In genomic region chr7:27345964-27346363, GRCh38 we compare ENCODE assay signal across 18 cellular contexts.
"Had no signal": no experiment of that assay in that cellular context is flagged by ENCODE, and none has a peak within 500 bp of the region (broad histone marks: within the 10 kb centered on the region; RNA-seq: fewer than 3 reads in every experiment).

No MANE protein-coding gene starts in this region.

- H3K9me3 Mint-ChIP-seq: activated T-cell treated with anti-CD3 and anti-CD28 coated beads, Interleukin-2, amount 50 U/mL, for 24 hours; natural killer cell; stimulated activated naive B cell treated with anti-CD40 and anti-IgM and Interleukin-4, amounts not matched to agents 10 μg/mL and 1 μg/mL and 100 μg/mL, for 72 hours; type B pancreatic cell had no signal

- ATAC-seq: activated CD4-positive, CD25-positive, alpha-beta regulatory T cell treated with anti-CD3 and anti-CD28 coated beads, Interleukin-2, amount 50 U/mL, for 24 hours; esophagus mucosa; natural killer cell; stimulated activated naive B cell treated with anti-CD40 and anti-IgM and Interleukin-4, amounts not matched to agents 10 μg/mL and 1 μg/mL and 100 μg/mL, for 72 hours had no signal

- H3K27me3 ChIP-seq: adrenal gland, colonic mucosa had no signal

- DNase-seq: activated CD4-positive, alpha-beta T cell treated with anti-CD3 and anti-CD28 coated beads, Interleukin-2, amount 50 U/mL, for 1 hour; activated effector memory CD4-positive, alpha-beta T cell treated with Interleukin-2 at 50 U/mL for 16 hours; activated naive CD4-positive, alpha-beta T cell treated with anti-CD3 and anti-CD28 coated beads, Interleukin-2, amount 50 U/mL, for 16 hours; activated T-cell treated with anti-CD3 and anti-CD28 coated beads, Interleukin-2, amount 50 U/mL, for 24 hours; adrenal gland; colonic mucosa; kidney; left ventricle myocardium inferior; natural killer cell; stimulated activated CD4-positive, alpha-beta T cell treated with anti-CD3 and anti-CD28 coated beads, Interleukin-15, amount 100 ng/mL, for 24 hours; stimulated activated CD4-positive, alpha-beta T cell treated with anti-CD3 and anti-CD28 coated beads, Interleukin-4, amount 100 ng/mL, for 1 hour; stimulated activated naive B cell treated with anti-CD40 and anti-IgM and Interleukin-4, amounts not matched to agents 10 μg/mL and 1 μg/mL and 100 μg/mL, for 72 hours; T-helper 9 cell had no signal

- H3K4me1 Mint-ChIP-seq: natural killer cell; stimulated activated naive B cell treated with anti-CD40 and anti-IgM and Interleukin-4, amounts not matched to agents 10 μg/mL and 1 μg/mL and 100 μg/mL, for 72 hours had no signal

- H3K4me3 Mint-ChIP-seq: activated T-cell treated with anti-CD3 and anti-CD28 coated beads, Interleukin-2, amount 50 U/mL, for 24 hours; natural killer cell; stimulated activated naive B cell treated with anti-CD40 and anti-IgM and Interleukin-4, amounts not matched to agents 10 μg/mL and 1 μg/mL and 100 μg/mL, for 72 hours had no signal

- H3K4me3 ChIP-seq: adrenal gland, colonic mucosa, left ventricle myocardium inferior had no signal

- H3K36me3 ChIP-seq: adrenal gland, colonic mucosa, left ventricle myocardium inferior, neutrophil had no signal

- H3K27ac Mint-ChIP-seq: activated T-cell treated with anti-CD3 and anti-CD28 coated beads, Interleukin-2, amount 50 U/mL, for 24 hours; natural killer cell; stimulated activated naive B cell treated with anti-CD40 and anti-IgM and Interleukin-4, amounts not matched to agents 10 μg/mL and 1 μg/mL and 100 μg/mL, for 72 hours had no signal

- FAIRE-seq: endometrium, kidney had no signal

- H3K4me1 ChIP-seq: left ventricle myocardium inferior had no signal

- H3K27ac ChIP-seq: left ventricle myocardium inferior, neutrophil had no signal

- H3K36me3 Mint-ChIP-seq: natural killer cell, type B pancreatic cell had no signal

- H3K9me3 ChIP-seq: adrenal gland, colonic mucosa, left ventricle myocardium inferior, neutrophil had no signal
